8 cellular contexts compared by ENCODE assay signal in genomic region chr1:145956776-145957442, GRCh38. TPM values are rescaled to one million over a fixed set of nuclear protein-coding genes. Genes with fewer than 3 reads are reported as not detected.
DNase-seq lines count a peak whose midpoint lies in the region; ATAC-seq and TF ChIP-seq lines count a peak whose summit lies in the region.

No MANE protein-coding gene starts in this region.

- WGBS in right lobe of liver (ENCODE audit: insufficient coverage, low coverage, low lambda C conversion rate, missing lambda C conversion rate) = 0% methylated on average over 3 of the region's 3 CpGs

- H3K4me3 ChIP-seq in AG04450 (ENCODE audit: low read depth, low read length) (peak overlapping the region; percentile 84), breast epithelium (peak overlapping the region; percentile 59 to 86 (median 83)), right lobe of liver (peak overlapping the region; percentile 65 to 93 (median 65)), thoracic aorta (peak overlapping the region; percentile 85)

- TF ChIP-seq CTCF in AG04450 (IDR thresholded peaks at IDR 0.05; ENCODE audit: low read depth, low read length) = no peak
- no peak for TF ChIP-seq CTCF in breast epithelium (IDR thresholded peaks at IDR 0.05)
- no peak for TF ChIP-seq CTCF in right lobe of liver (IDR thresholded peaks at IDR 0.05)
- TF ChIP-seq CTCF in thoracic aorta (IDR thresholded peaks at IDR 0.05) = no peak

- H3K36me3 ChIP-seq in KOPT-K1 (ENCODE audit: insufficient read depth, low read length) = peaks cover 13% of the 10 kb centered on the region
- H3K36me3 ChIP-seq in breast epithelium = no peaks in the 10 kb centered on the region
- no peaks in the 10 kb centered on the region for H3K36me3 ChIP-seq in right lobe of liver
- no peaks in the 10 kb centered on the region for H3K36me3 ChIP-seq in thoracic aorta

- POLR2A ChIA-PET in AG04450 (lab: Yijun Ruan, JAX) = interaction anchor here (2.6 kb wide), 1 partner anchor 98 kb away, joined by 22 read pairs; the partner anchor contains the start of gene PIAS3

- H3K27ac ChIP-seq in AG04450 (ENCODE audit: low read depth, low read length) (peak overlapping the region; percentile 76), KOPT-K1 (ENCODE audit: low read depth, low read length, poor library complexity, severe bottlenecking) (peak overlapping the region; percentile 88), breast epithelium (peak overlapping the region; percentile 87 to 96), right lobe of liver (peak overlapping the region; percentile 78 to 97 (median 91)), thoracic aorta (peak overlapping the region; percentile 82 to 93)

- H3K9me3 ChIP-seq in AG04450 (ENCODE audit: control insufficient read depth, insufficient read depth, low read length) = no peaks in the 10 kb centered on the region; the same call in 1 of the 2 replicates
- no peaks in the 10 kb centered on the region for H3K9me3 ChIP-seq in KOPT-K1 (ENCODE audit: insufficient read depth, low read length, poor library complexity, severe bottlenecking)
- H3K9me3 ChIP-seq in breast epithelium = no peaks in the 10 kb centered on the region
- no peaks in the 10 kb centered on the region for H3K9me3 ChIP-seq in right lobe of liver
- no peaks in the 10 kb centered on the region for H3K9me3 ChIP-seq in thoracic aorta

- DNase-seq in AG04450 (ENCODE audit: low read depth, low spot score) (no peak), breast epithelium (ENCODE audit: low spot score in 2 of 2) (no peak), right lobe of liver (peak in 1 of 3 donors; percentile 66), thoracic aorta (ENCODE audit: low spot score) (no peak), HK-2 (ENCODE audit: unreplicated experiment) (no peak)
- DNase-seq in NK-92 treated with Interleukin-12 subunit alpha and Interleukin-12 subunit beta, amount 100 ng/mL, for 24 hours (lab: John Stamatoyannopoulos, UW) = no peak

- CTCF ChIA-PET in AG04450 (lab: Charles Lee) = interaction anchor here (0.7 to 1.9 kb wide), 5 partner anchors 9 to 30 kb away, joined by 3 to 9 read pairs (median 4); partner anchors contain the start of gene RBM8A

- no peaks in the 10 kb centered on the region for H3K27me3 ChIP-seq in AG04450 (ENCODE audit: control insufficient read depth, insufficient read depth, low read length)
- no peaks in the 10 kb centered on the region for H3K27me3 ChIP-seq in breast epithelium
- no peaks in the 10 kb centered on the region for H3K27me3 ChIP-seq in right lobe of liver
- H3K27me3 ChIP-seq in thoracic aorta (replicated peaks; ENCODE audit: insufficient read depth) = no peaks in the 10 kb centered on the region

- H3K4me1 ChIP-seq in breast epithelium = peaks cover 5 to 8% of the 10 kb centered on the region in 2 donors
- H3K4me1 ChIP-seq in right lobe of liver = peaks cover 0 to 49% (median 17%) of the 10 kb centered on the region in 4 donors
- peaks cover 27 to 56% of the 10 kb centered on the region in 2 donors for H3K4me1 ChIP-seq in thoracic aorta (ENCODE audit: control insufficient read depth in 1 of 2, low read depth in 2 of 2)

- intact Hi-C loops in breast epithelium (cut with DNase I; ENCODE audit: low total_unique reads) (no loop called here), right lobe of liver (cut with DNase I) (no loop called here)

- ATAC-seq in right lobe of liver = no peak
- no peak for ATAC-seq in thoracic aorta (ENCODE audit: insufficient number of reproducible peaks, low FRiP score, low read depth)
- no peak for ATAC-seq in HG02938 (IDR thresholded peaks at IDR 0.05; ENCODE audit: unreplicated experiment)

- TF ChIP-seq POLR2A in breast epithelium (IDR thresholded peaks at IDR 0.05) (no peak), right lobe of liver (IDR thresholded peaks at IDR 0.05) (no peak)

RNA-seq across cellular contexts. Expression of gene LIX1L, which starts 0.9 kb away (rescaled TPM):
- polyA plus RNA-seq in AG04450 (2011; rRNA removed) = 39.3 and 47.2 TPM in 2 replicates
- polyA minus RNA-seq in AG04450 (2011; rRNA and poly(A)+ RNA removed) = 25.7 and 33.3 TPM in 2 replicates
- total RNA-seq in breast epithelium = 10 to 100 TPM; 18.1 to 28.5 (median 21.8) TPM
- total RNA-seq in right lobe of liver = 10 to 100 TPM; 10.6 to 11.9 (median 11.0) TPM
- total RNA-seq in thoracic aorta = 10 to 100 TPM; 45.4 to 49.5 TPM

RNA-seq across cellular contexts. Expression of gene ANKRD34A, which starts 7.5 kb away (rescaled TPM):
- polyA plus RNA-seq in AG04450 (2011; rRNA removed) = 0.83 and 1.2 TPM in 2 replicates
- 1.1 and 1.5 TPM in 2 replicates for polyA minus RNA-seq in AG04450 (2011; rRNA and poly(A)+ RNA removed)
- total RNA-seq in breast epithelium (under 1 TPM; 0.16 to 0.98 (median 0.59) TPM), right lobe of liver (under 1 TPM in 5 of 6 experiments, not detected in 1; 0.14 to 0.88 (median 0.22) TPM), thoracic aorta (1 to 10 TPM; 1.1 TPM)

RNA-seq across cellular contexts. Expression of gene POLR3GL, which starts 7.6 kb away (rescaled TPM):
- polyA plus RNA-seq in AG04450 (2011; rRNA removed) = 23.1 and 25.0 TPM in 2 replicates
- 8.7 and 9.9 TPM in 2 replicates for polyA minus RNA-seq in AG04450 (2011; rRNA and poly(A)+ RNA removed)
- 10 to 100 TPM; 18.0 to 32.8 (median 18.1) TPM for total RNA-seq in breast epithelium
- total RNA-seq in right lobe of liver = 10 to 100 TPM in 4 of 6 experiments, 1 to 10 TPM in 2; 8.4 to 14.3 (median 11.9) TPM
- 10 to 100 TPM; 16.9 TPM for total RNA-seq in thoracic aorta

RNA-seq across cellular contexts. Expression of gene RBM8A, which starts 29.6 kb away (rescaled TPM):
- 134 and 158 TPM in 2 replicates for polyA plus RNA-seq in AG04450 (2011; rRNA removed)
- polyA minus RNA-seq in AG04450 (2011; rRNA and poly(A)+ RNA removed) = 47.4 and 49.1 TPM in 2 replicates
- total RNA-seq in breast epithelium = 100 to 1,000 TPM; 115 to 137 (median 128) TPM
- total RNA-seq in right lobe of liver = 10 to 100 TPM; 41.1 to 68.4 (median 56.3) TPM
- 100 to 1,000 TPM in 1 of 2 donors, 10 to 100 TPM in 1; 37.8 to 151 TPM for total RNA-seq in thoracic aorta

RNA-seq across cellular contexts. Expression of gene PEX11B, which starts 38.4 kb away (rescaled TPM):
- polyA plus RNA-seq in AG04450 (2011; rRNA removed) = 44.2 and 51.1 TPM in 2 replicates
- 21.4 and 25.3 TPM in 2 replicates for polyA minus RNA-seq in AG04450 (2011; rRNA and poly(A)+ RNA removed)
- total RNA-seq in breast epithelium (10 to 100 TPM; 20.3 to 40.1 (median 22.0) TPM), right lobe of liver (10 to 100 TPM; 12.3 to 23.0 (median 15.2) TPM), thoracic aorta (10 to 100 TPM; 21.7 to 25.3 TPM)
